Comparison of ENCODE assay signal across 23 cellular contexts in genomic region chr14:87217023-87217422, GRCh38.
"Had no signal": no experiment of that assay in that cellular context is flagged by ENCODE, and none has a peak within 500 bp of the region (broad histone marks: within the 10 kb centered on the region; RNA-seq: fewer than 3 reads in every experiment).

No MANE protein-coding gene starts in this region.

- H3K4me3 ChIP-seq: MG63, SJCRH30 had no signal

- ATAC-seq: HepG2, Panc1, PC-3, SK-N-SH treated with all-trans-retinoic acid at 6 μM for 48 hours had no signal

- H3K4me1 ChIP-seq: SJCRH30 had no signal

- H3K27me3 ChIP-seq: MG63, SJCRH30 had no signal

- H3K36me3 ChIP-seq: MG63, SJCRH30 had no signal

- H3K27ac ChIP-seq: RWPE1, SJCRH30 had no signal

- H3K9me3 ChIP-seq: MG63, SJCRH30 had no signal

- DNase-seq: IMR-90, Karpas-422, KG1, MG63, NCI-H1092, NCI-H1105 treated with DMSO at 0.1 percent for 48 hours, NCI-H1417 treated with DMSO at 0.1 percent for 48 hours, NCI-H146, NCI-H1694 treated with DMSO at 0.1 percent for 48 hours, NCI-H1930, NCI-H2081, NCI-H2107, NCI-H2227 treated with DMSO at 0.1 percent for 48 hours, NCI-H524, NCI-H69, NCI-H774, PC-3, SHP77 treated with DMSO at 0.1 percent for 48 hours, SJCRH30 had no signal
